25 cellular contexts compared by ENCODE assay signal in genomic region chr15:82898961-82899360, GRCh38.
"Had no signal": no experiment of that assay in that cellular context is flagged by ENCODE, and none has a peak within 500 bp of the region (broad histone marks: within the 10 kb centered on the region; RNA-seq: fewer than 3 reads in every experiment).

No MANE protein-coding gene starts in this region.

- H3K4me3 Mint-ChIP-seq: activated CD4-positive, alpha-beta memory T cell treated with anti-CD3 and anti-CD28 coated beads for 36 hours; activated CD4-positive, alpha-beta T cell treated with anti-CD3 and anti-CD28 coated beads, Interleukin-2, amount 10 ng/mL, durations not matched to agents 7 days and 5 days; activated naive CD4-positive, alpha-beta T cell treated with anti-CD3 and anti-CD28 coated beads, Interleukin-2, amount 10 ng/mL, durations not matched to agents 7 days and 5 days; activated naive CD8-positive, alpha-beta T cell treated with anti-CD3 and anti-CD28 coated beads for 36 hours; activated T-cell treated with anti-CD3 and anti-CD28 coated beads, Interleukin-2, amount 50 U/mL, for 4 hours; central memory CD8-positive, alpha-beta T cell; T-cell had no signal

- H3K27ac Mint-ChIP-seq: activated CD4-positive, alpha-beta memory T cell treated with anti-CD3 and anti-CD28 coated beads for 36 hours; activated CD4-positive, alpha-beta T cell treated with anti-CD3 and anti-CD28 coated beads, Interleukin-2, amount 10 ng/mL, durations not matched to agents 7 days and 5 days; activated naive CD4-positive, alpha-beta T cell treated with anti-CD3 and anti-CD28 coated beads, Interleukin-2, amount 10 ng/mL, durations not matched to agents 7 days and 5 days; activated naive CD8-positive, alpha-beta T cell treated with anti-CD3 and anti-CD28 coated beads for 36 hours; T-cell had no signal

- DNase-seq: activated CD4-positive, alpha-beta memory T cell treated with anti-CD3 and anti-CD28 coated beads for 36 hours; activated CD4-positive, alpha-beta T cell treated with anti-CD3 and anti-CD28 coated beads, Interleukin-2, amount 10 ng/mL, durations not matched to agents 7 days and 5 days; activated CD4-positive, CD25-positive, alpha-beta regulatory T cell; activated CD8-positive, alpha-beta memory T cell treated with anti-CD3 and anti-CD28 coated beads for 24 hours; activated gamma-delta T cell treated with Interleukin-2 at 50 U/mL for 16 hours; activated naive CD4-positive, alpha-beta T cell treated with anti-CD3 and anti-CD28 coated beads, Interleukin-2, amount 10 ng/mL, durations not matched to agents 7 days and 5 days; activated naive CD8-positive, alpha-beta T cell treated with anti-CD3 and anti-CD28 coated beads for 36 hours; activated T-cell treated with anti-CD3 and anti-CD28 coated beads, Interleukin-2, amount 50 U/mL, for 4 hours; anterior cingulate cortex; Karpas-422; MM.1S; NCI-H1105 treated with DMSO at 0.1 percent for 48 hours; NCI-H1436 treated with DMSO at 0.1 percent for 48 hours; NCI-H187; NCI-H2171; NCI-H2227 treated with DMSO at 0.1 percent for 48 hours; NCI-H446 treated with DMSO at 0.1 percent for 48 hours; NCI-H524 treated with DMSO at 0.1 percent for 48 hours; PC-9; SIG-M5; T-cell; T-helper 2 cell; T1000 had no signal

- H3K9me3 Mint-ChIP-seq: activated CD4-positive, alpha-beta memory T cell treated with anti-CD3 and anti-CD28 coated beads for 36 hours; activated CD4-positive, alpha-beta T cell treated with anti-CD3 and anti-CD28 coated beads, Interleukin-2, amount 10 ng/mL, durations not matched to agents 7 days and 5 days; activated naive CD4-positive, alpha-beta T cell treated with anti-CD3 and anti-CD28 coated beads, Interleukin-2, amount 10 ng/mL, durations not matched to agents 7 days and 5 days; activated naive CD8-positive, alpha-beta T cell treated with anti-CD3 and anti-CD28 coated beads for 36 hours; activated T-cell treated with anti-CD3 and anti-CD28 coated beads, Interleukin-2, amount 50 U/mL, for 4 hours; central memory CD8-positive, alpha-beta T cell; T-cell had no signal

- H3K27ac ChIP-seq: PC-9 had no signal

- H3K4me1 Mint-ChIP-seq: activated CD4-positive, alpha-beta T cell treated with anti-CD3 and anti-CD28 coated beads, Interleukin-2, amount 10 ng/mL, durations not matched to agents 7 days and 5 days; activated naive CD4-positive, alpha-beta T cell treated with anti-CD3 and anti-CD28 coated beads, Interleukin-2, amount 10 ng/mL, durations not matched to agents 7 days and 5 days; activated naive CD8-positive, alpha-beta T cell treated with anti-CD3 and anti-CD28 coated beads for 36 hours; central memory CD8-positive, alpha-beta T cell; T-cell had no signal

- H3K27me3 Mint-ChIP-seq: activated naive CD8-positive, alpha-beta T cell treated with anti-CD3 and anti-CD28 coated beads for 36 hours had no signal

- ATAC-seq: activated T-cell treated with anti-CD3 and anti-CD28 coated beads, Interleukin-2, amount 50 U/mL, for 4 hours; K562; T-cell had no signal

- H3K36me3 Mint-ChIP-seq: activated CD4-positive, alpha-beta memory T cell treated with anti-CD3 and anti-CD28 coated beads for 36 hours; activated naive CD4-positive, alpha-beta T cell treated with anti-CD3 and anti-CD28 coated beads, Interleukin-2, amount 10 ng/mL, durations not matched to agents 7 days and 5 days; activated naive CD8-positive, alpha-beta T cell treated with anti-CD3 and anti-CD28 coated beads for 36 hours; T-cell had no signal

- H3K4me3 ChIP-seq: K562, PC-9 had no signal
